Comparison of ENCODE assay signal across 8 cellular contexts in genomic region chr4:52713456-52713937, GRCh38. TPM values are rescaled to one million over a fixed set of nuclear protein-coding genes. Genes with fewer than 3 reads are reported as not detected.
DNase-seq lines count a peak whose midpoint lies in the region; ATAC-seq and TF ChIP-seq lines count a peak whose summit lies in the region.

No MANE protein-coding gene starts in this region.

- peaks cover 15% of the 10 kb centered on the region for H3K27me3 Mint-ChIP-seq in mesothelial cell of epicardium (ENCODE audit: low read depth)

- DNase-seq in AG09309 (ENCODE audit: low read depth) (no peak), HuH-7.5 (ENCODE audit: low spot score) (peak; percentile 34), brain microvascular endothelial cell (no peak), mesothelial cell of epicardium (ENCODE audit: low spot score in 2 of 2, unreplicated experiment in 2 of 2) (no peak), GM20000 (ENCODE audit: low spot score) (no peak)
- no peak for DNase-seq in activated CD4-positive, alpha-beta T cell treated with anti-CD3 and anti-CD28 coated beads for 4 hours

- in situ Hi-C loops in brain microvascular endothelial cell (cut with HindIII; ENCODE audit: low pct_ligation_motif_present, low sequenced_read_pairs), result no loop called here

- peaks cover 8% of the 10 kb centered on the region for H3K36me3 Mint-ChIP-seq in mesothelial cell of epicardium

- H3K9me3 Mint-ChIP-seq in mesothelial cell of epicardium, result no peaks in the 10 kb centered on the region

- ATAC-seq in HG03439 (IDR thresholded peaks at IDR 0.05; ENCODE audit: unreplicated experiment) (no peak), esophagus mucosa (no peak)

- TF ChIP-seq CTCF in AG09309 (IDR thresholded peaks at IDR 0.05; ENCODE audit: control insufficient read depth, insufficient read depth, low read depth, low read length, missing control alignments) (no peak), brain microvascular endothelial cell (IDR thresholded peaks at IDR 0.05; ENCODE audit: low read depth, low read length, missing control alignments) (no peak), mesothelial cell of epicardium (IDR thresholded peaks at IDR 0.05; ENCODE audit: unreplicated experiment) (no peak), GM20000 (IDR thresholded peaks at IDR 0.05; ENCODE audit: extremely low read depth, missing control alignments) (no peak)

- H3K4me3 Mint-ChIP-seq in mesothelial cell of epicardium, result peak overlapping the region; percentile 84

- peak overlapping the region; percentile 2 for H3K4me3 ChIP-seq in AG09309 (ENCODE audit: control insufficient read depth, low read depth, low read length)
- H3K4me3 ChIP-seq in brain microvascular endothelial cell (ENCODE audit: low read depth, low read length), result peak overlapping the region; percentile 89

- peak overlapping the region; percentile 73 for H3K27ac ChIP-seq in brain microvascular endothelial cell

- H3K27me3 ChIP-seq in brain microvascular endothelial cell (replicated peaks), result no peaks in the 10 kb centered on the region

- peaks cover 30% of the 10 kb centered on the region for H3K4me1 Mint-ChIP-seq in mesothelial cell of epicardium

- peaks cover 14% of the 10 kb centered on the region for H3K36me3 ChIP-seq in brain microvascular endothelial cell (replicated peaks)

- H3K27ac Mint-ChIP-seq in mesothelial cell of epicardium, result no peak overlapping the region

RNA-seq across cellular contexts. Expression of gene ERVMER34-1, which starts 37.7 kb away (rescaled TPM):
- total RNA-seq in mesothelial cell of epicardium (3.6 to 3.7 TPM (median 3.6 TPM) in 3 replicates), esophagus mucosa (5.1 TPM)

RNA-seq across cellular contexts. Expression of gene USP46, which starts 54.4 kb away (rescaled TPM):
- 39.2 to 43.1 TPM (median 40.8 TPM) in 3 replicates for total RNA-seq in mesothelial cell of epicardium
- total RNA-seq in esophagus mucosa, result 19.7 TPM
